Comparison of ENCODE assay signal across 27 cellular contexts in genomic region chr2:44932079-44932478, GRCh38. TPM values are rescaled to one million over a fixed set of nuclear protein-coding genes. Genes with fewer than 3 reads are reported as not detected.
DNase-seq lines count a peak whose midpoint lies in the region; ATAC-seq, FAIRE-seq and TF ChIP-seq lines count a peak whose summit lies in the region.
"Had no signal": no experiment of that assay in that cellular context is flagged by ENCODE, and none has a peak within 500 bp of the region (broad histone marks: within the 10 kb centered on the region; RNA-seq: fewer than 3 reads in every experiment).

No MANE protein-coding gene starts in this region.

- H3K4me2 ChIP-seq in H1 (ENCODE audit: insufficient read depth in 1 of 2, low read depth in 2 of 2, low read length in 2 of 2), result peak overlapping the region; percentile 78 to 93
- H3K4me2 ChIP-seq: BLaER1 treated with 17β-estradiol and CSF1 and Interleukin-3, amounts not matched to agents 10 nM and 100 nM had no signal

- H3K9ac ChIP-seq in HUES48 (ENCODE audit: low read depth, low read length) (no peak overlapping the region), H1 (replicated peaks in 1 of 4; ENCODE audit: extremely low read depth in 1 of 4, low read depth in 3 of 4, low read length in 3 of 4) (no peak overlapping the region)
- H3K9ac ChIP-seq: BLaER1 treated with 17β-estradiol and CSF1 and Interleukin-3, amounts not matched to agents 10 nM and 100 nM had no signal

- H4K20me1 ChIP-seq in H1 (replicated peaks in 1 of 2; ENCODE audit: control insufficient read depth in 1 of 2, insufficient read depth in 2 of 2, low read length in 2 of 2), result peaks cover 3 to 9% of the 10 kb centered on the region in 2 experiments

- ATAC-seq in HG02938 (IDR thresholded peaks at IDR 0.05; ENCODE audit: unreplicated experiment), result no peak
- ATAC-seq: activated T-cell treated with anti-CD3 and anti-CD28 coated beads, Interleukin-2, amount 50 U/mL, for 72 hours; HepG2 had no signal

- H3K23me2 ChIP-seq in H1 (ENCODE audit: low read depth, low read length), result peaks cover 24% of the 10 kb centered on the region; the same call in 1 of the 2 replicates

- H3K27me3 ChIP-seq in HUES48 (ENCODE audit: control insufficient read depth, insufficient read depth, low read length) (peaks cover 99% of the 10 kb centered on the region), H1 (replicated peaks in 1 of 4; ENCODE audit: control insufficient read depth in 3 of 4, extremely low read depth in 1 of 4, insufficient read depth in 3 of 4, low read length in 3 of 4) (peaks cover 86 to 100% (median 95%) of the 10 kb centered on the region in 4 experiments; a peak in 6 of 7 replicates), brain microvascular endothelial cell (replicated peaks) (peaks cover 94% of the 10 kb centered on the region)

- H3K4me3 ChIP-seq in HUES48 (ENCODE audit: low read depth, low read length) (0 out of 2 replicates have a peak overlapping the region, but pooled peaks have one; percentile 55), H1 (ENCODE audit: extremely low read depth in 1 of 4, insufficient read depth in 2 of 4, low read depth in 3 of 4, low read length in 4 of 4) (peak overlapping the region in 3 of 4 experiments; percentile 50 to 65 (median 60); a peak in 4 of 8 replicates), brain microvascular endothelial cell (ENCODE audit: low read depth, low read length) (no peak overlapping the region)
- H3K4me3 ChIP-seq: BLaER1 treated with 17β-estradiol and CSF1 and Interleukin-3, amounts not matched to agents 10 nM and 100 nM; SJSA1; smooth muscle cell; suprapubic skin had no signal

- H3K79me2 ChIP-seq in H1 (ENCODE audit: control insufficient read depth in 1 of 2, insufficient read depth in 2 of 2, low read length in 2 of 2), result no peaks in the 10 kb centered on the region

- no peak for FAIRE-seq in H1 (lab: Jason Lieb, UNC)
- FAIRE-seq: HepG2 had no signal

- H2BK20ac ChIP-seq in H1 (ENCODE audit: low read length), result peak overlapping the region; percentile 87; the same call in 1 of the 2 replicates

- peak; percentile 18 for DNase-seq in GM13977 (ENCODE audit: low spot score)
- DNase-seq in H1 (ENCODE audit: low read depth in 1 of 2, low spot score in 2 of 2), result peak in 1 of 2 experiments; percentile 55
- peak; percentile 82 for DNase-seq in retina
- DNase-seq in brain microvascular endothelial cell, result no peak
- DNase-seq in activated naive CD4-positive, alpha-beta T cell treated with Interleukin-2 at 50 U/mL for 16 hours, result no peak
- DNase-seq in SIG-M5 (lab: John Stamatoyannopoulos, UW), result no peak
- DNase-seq: activated B cell treated with CpG ODN at 0.5 μM for 24 hours; activated naive CD4-positive, alpha-beta T cell; activated T-cell treated with anti-CD3 and anti-CD28 coated beads, Interleukin-2, amount 50 U/mL, for 72 hours; COR-L47; GOT3; hippocampal formation; Karpas-422; NCI-H146; NCI-H2107; stimulated activated naive CD4-positive, alpha-beta T cell treated with Interleukin-2 at 50 U/mL for 16 hours had no signal

- no peak overlapping the region for H2BK5ac ChIP-seq in H1 (ENCODE audit: low read depth, low read length)

- no peak overlapping the region for H3K23ac ChIP-seq in H1 (ENCODE audit: insufficient read length)

- no peak for TF ChIP-seq POLR2A in H1 (IDR thresholded peaks at IDR 0.05; ENCODE audit: control extremely low read depth in 1 of 2, low read depth in 2 of 2, low read length in 2 of 2)

- TF ChIP-seq CTCF in GM13977 (IDR thresholded peaks at IDR 0.05; ENCODE audit: extremely low read depth, insufficient read depth, missing control alignments) (no peak), H1 (IDR thresholded peaks at IDR 0.05; ENCODE audit: control extremely low read depth in 1 of 3, insufficient read depth in 1 of 3, low read depth in 1 of 3, low read length in 3 of 3) (no peak), brain microvascular endothelial cell (IDR thresholded peaks at IDR 0.05; ENCODE audit: low read depth, low read length, missing control alignments) (no peak)

- no peak overlapping the region for H3K27ac ChIP-seq in HUES48 (ENCODE audit: low read depth, low read length)
- H3K27ac ChIP-seq in H1 (ENCODE audit: low read depth, low read length), result no peak overlapping the region
- no peak overlapping the region for H3K27ac ChIP-seq in brain microvascular endothelial cell
- H3K27ac ChIP-seq: BLaER1 treated with 17β-estradiol and CSF1 and Interleukin-3, amounts not matched to agents 10 nM and 100 nM; HL-60; SJSA1; suprapubic skin had no signal

- H2BK15ac ChIP-seq in H1 (ENCODE audit: low read length), result peak overlapping the region; percentile 83; the same call in 1 of the 2 replicates

- no peak overlapping the region for H2BK120ac ChIP-seq in H1 (replicated peaks; ENCODE audit: low read depth, low read length)

- H3K4me1 ChIP-seq in HUES48 (ENCODE audit: control insufficient read depth, insufficient read depth, low read length), result peaks cover 56% of the 10 kb centered on the region
- peaks cover 15 to 54% (median 33%) of the 10 kb centered on the region in 4 experiments for H3K4me1 ChIP-seq in H1 (replicated peaks in 1 of 4; ENCODE audit: control insufficient read depth in 3 of 4, insufficient read depth in 4 of 4, low read length in 3 of 4)

- H3K56ac ChIP-seq in H1 (replicated peaks; ENCODE audit: insufficient read length, low read depth, low read length), result no peak overlapping the region

- peak overlapping the region; percentile 90; the same call in 1 of the 2 replicates for H2BK12ac ChIP-seq in H1 (ENCODE audit: low read depth, low read length)

- H3K79me1 ChIP-seq in H1 (ENCODE audit: low read depth, low read length), result no peaks in the 10 kb centered on the region

- H4K8ac ChIP-seq in H1 (ENCODE audit: extremely low read depth, insufficient read depth, low read length), result no peak overlapping the region

- H3K4ac ChIP-seq in H1 (replicated peaks; ENCODE audit: insufficient read length, low read depth, low read length), result no peak overlapping the region

- H4K5ac ChIP-seq in H1 (ENCODE audit: insufficient read length, low read depth, low read length), result no peak overlapping the region

- H3K9me3 ChIP-seq in HUES48 (ENCODE audit: control insufficient read depth, insufficient read depth, low read length) (no peaks in the 10 kb centered on the region), H1 (ENCODE audit: insufficient read depth in 2 of 2, low read depth in 1 of 2, low read length in 1 of 2) (no peaks in the 10 kb centered on the region; a peak in 1 of 4 replicates)
- H3K9me3 ChIP-seq: SJSA1, suprapubic skin had no signal

- in situ Hi-C loops in GM13977 (cut with MboI; ENCODE audit: low pct_unique_long_range_greater_than_20kb, low sequenced_read_pairs, unreplicated experiment) (loop anchor here (25.0 kb wide), 1 partner anchor 845 kb away; no protein-coding TSS in a partner anchor), brain microvascular endothelial cell (cut with HindIII; ENCODE audit: low pct_ligation_motif_present, low sequenced_read_pairs) (no loop called here)

- TF ChIP-seq RAD21 in H1 (IDR thresholded peaks at IDR 0.05 in 1 of 2, conservative IDR thresholded peaks at IDR 0.05 in 1 of 2; ENCODE audit: low read depth in 2 of 2, low read length in 2 of 2), result no peak

- peak overlapping the region; percentile 32; the same call in 1 of the 2 replicates for H2AK5ac ChIP-seq in H1 (ENCODE audit: low read depth, low read length)

- no peaks in the 10 kb centered on the region for H3K36me3 ChIP-seq in HUES48 (ENCODE audit: control insufficient read depth, insufficient read depth, low read length)
- H3K36me3 ChIP-seq in H1 (ENCODE audit: control insufficient read depth in 2 of 4, insufficient read depth in 4 of 4, low read length in 3 of 4), result no peaks in the 10 kb centered on the region; a peak in 1 of 8 replicates
- no peaks in the 10 kb centered on the region for H3K36me3 ChIP-seq in brain microvascular endothelial cell (replicated peaks)
- H3K36me3 ChIP-seq: BLaER1 treated with 17β-estradiol and CSF1 and Interleukin-3, amounts not matched to agents 10 nM and 100 nM; SJSA1; suprapubic skin had no signal

- 5% methylated on average over 12 of the region's 12 CpGs; no CpG with 5 or more reads in 1 of the 2 experiments for WGBS in H1 (ENCODE audit: extremely low coverage in 1 of 2, insufficient coverage in 1 of 2, insufficient read length in 1 of 2, insufficient replicate concordance in 2 of 2, low coverage in 1 of 2, low lambda C conversion rate in 2 of 2, missing lambda C conversion rate in 1 of 2), 2 experiments

- CTCF ChIA-PET in H1 (lab: Charles Lee; ENCODE audit: partially characterized antibody), result interaction anchor here (0.8 to 2.0 kb wide), 4 partner anchors 10 to 177 kb away, joined by 3 to 6 read pairs (median 5); no protein-coding TSS in a partner anchor

- POLR2A ChIA-PET in H1 (lab: Charles Lee; ENCODE audit: partially characterized antibody), result interaction anchor here (0.9 to 2.0 kb wide), 4 partner anchors 8 to 20 kb away, joined by 3 to 8 read pairs (median 4); no protein-coding TSS in a partner anchor

- TF ChIP-seq EP300 in H1 (IDR thresholded peaks at IDR 0.05; ENCODE audit: borderline replicate concordance in 1 of 2, low read depth in 2 of 2, low read length in 2 of 2), result no peak

- H3K14ac ChIP-seq in H1 (ENCODE audit: insufficient read length), result no peak overlapping the region

- no peak overlapping the region for H4K91ac ChIP-seq in H1 (replicated peaks; ENCODE audit: insufficient read length, low read length)

- H2AFZ ChIP-seq in H1 (ENCODE audit: low read length), result no peak overlapping the region

- peak overlapping the region; percentile 62; the same call in 1 of the 2 replicates for H3K18ac ChIP-seq in H1 (ENCODE audit: extremely low read depth, low read length)

TF ChIP-seq in H1, 55 proteins besides CTCF, POLR2A, EP300 and RAD21 (continues in another document):
- TF ChIP-seq ATF2 (IDR thresholded peaks at IDR 0.05; ENCODE audit: low read length), result no peak

RNA-seq across cellular contexts. Expression of gene SIX3, which starts 9.4 kb away (rescaled TPM):
- 0.19 and 0.21 TPM in 2 replicates for total RNA-seq in H1 (2021; fragmentation: NEBNext Ultra II Directional; extraction: Animal tissue kit (Norgen Biotek cat#: 25700))
- 0.02 and 0.52 TPM in 2 replicates for polyA plus RNA-seq in H1 (2011; rRNA removed)
- polyA plus RNA-seq in H1 (2011; cell fraction: cytosol; rRNA removed), result 0.31 TPM
- polyA plus RNA-seq in H1 (2011; cell fraction: nucleus; rRNA removed), result 0.41 TPM
- polyA plus RNA-seq in H1 (2012, experiment 1 of 2), result 0.10 to 0.13 TPM (median 0.13 TPM) in 3 of 4 replicates, not detected in the other
- 0.09 TPM for polyA plus RNA-seq in H1 (2012, experiment 2 of 2)
- 0.10 TPM for polyA plus RNA-seq in H1 (2013, experiment 1 of 2)
- 0.07 TPM for polyA plus RNA-seq in H1 (2013, experiment 2 of 2)
- 0.09 TPM in 1 of 2 replicates, not detected in the other for polyA minus RNA-seq in H1 (2011; rRNA and poly(A)+ RNA removed)
- polyA minus RNA-seq in H1 (2011; cell fraction: cytosol; rRNA and poly(A)+ RNA removed), result not detected
- 0.50 TPM for polyA minus RNA-seq in H1 (2011; cell fraction: nucleus; rRNA and poly(A)+ RNA removed)
- total RNA-seq: activated B cell treated with CpG ODN at 0.5 μM for 24 hours; activated T-cell treated with anti-CD3 and anti-CD28 coated beads, Interleukin-2, amount 50 U/mL, for 72 hours; HepG2; mucosa of gallbladder; osteocyte; SJSA1; smooth muscle cell; ureter had no signal
- polyA plus RNA-seq: HepG2, smooth muscle cell had no signal

Comparison
In these comparisons a context has a peak if more than half of its experiments do, and no peak if none do; other contexts are left out.
1. DNase-seq: peak in GM13977 (single experiment) and retina (single experiment); none in brain microvascular endothelial cell (single experiment), activated naive CD4-positive, alpha-beta T cell treated with Interleukin-2 at 50 U/mL for 16 hours (single experiment) and SIG-M5 (single experiment).